29 cellular contexts compared by ENCODE assay signal in genomic region chr1:178503849-178504248, GRCh38. TPM values are rescaled to one million over a fixed set of nuclear protein-coding genes. Genes with fewer than 3 reads are reported as not detected.
"Had no signal": no experiment of that assay in that cellular context is flagged by ENCODE, and none has a peak within 500 bp of the region (broad histone marks: within the 10 kb centered on the region; RNA-seq: fewer than 3 reads in every experiment).

No MANE protein-coding gene starts in this region.

- DNase-seq: hippocampal formation; kidney glomerular epithelial cell; left colon; left ventricle myocardium inferior; mesendoderm; naive B cell; nucleus accumbens; pancreas; retina; right cardiac atrium; sigmoid colon; small intestine; spleen; stimulated activated CD4-positive, alpha-beta T cell treated with anti-CD3 and anti-CD28 coated beads, Interleukin-4, amount 100 ng/mL, for 24 hours; stimulated activated naive CD4-positive, alpha-beta T cell treated with Interleukin-2 at 50 U/mL for 16 hours; stimulated activated naive CD8-positive, alpha-beta T cell treated with anti-CD3 and anti-CD28 coated beads, Interleukin-15, amount 100 ng/mL, for 72 hours; substantia nigra; transverse colon had no signal

- FAIRE-seq: keratinocyte, pancreas, small intestine had no signal

- ATAC-seq: left colon; pancreas; right cardiac atrium; stimulated activated memory B cell treated with anti-CD40 and anti-IgM and Interleukin-4, amounts not matched to agents 10 μg/mL and 1 μg/mL and 100 μg/mL, for 72 hours; stimulated activated naive CD8-positive, alpha-beta T cell treated with anti-CD3 and anti-CD28 coated beads, Interleukin-15, amount 100 ng/mL, for 72 hours had no signal

RNA-seq across cellular contexts. Expression of gene CLEC20A, which starts 7.1 kb away (rescaled TPM):
- total RNA-seq: left colon, left ventricle myocardium inferior, lower leg skin, lung, mesothelial cell of epicardium, neural crest cell, pancreas, prostate gland, sigmoid colon, temporal lobe, transverse colon, upper lobe of left lung, vagina had no signal

RNA-seq across cellular contexts. Expression of gene TEX35, which starts 9.1 kb away (rescaled TPM):
- total RNA-seq: left colon, left ventricle myocardium inferior, lung, mesothelial cell of epicardium, neural crest cell, osteoblast, pancreas, sigmoid colon, spleen, temporal lobe, transverse colon, upper lobe of left lung, vagina had no signal
